ENCODE assay signal across 1 cellular context in the genomic region with DNA sequence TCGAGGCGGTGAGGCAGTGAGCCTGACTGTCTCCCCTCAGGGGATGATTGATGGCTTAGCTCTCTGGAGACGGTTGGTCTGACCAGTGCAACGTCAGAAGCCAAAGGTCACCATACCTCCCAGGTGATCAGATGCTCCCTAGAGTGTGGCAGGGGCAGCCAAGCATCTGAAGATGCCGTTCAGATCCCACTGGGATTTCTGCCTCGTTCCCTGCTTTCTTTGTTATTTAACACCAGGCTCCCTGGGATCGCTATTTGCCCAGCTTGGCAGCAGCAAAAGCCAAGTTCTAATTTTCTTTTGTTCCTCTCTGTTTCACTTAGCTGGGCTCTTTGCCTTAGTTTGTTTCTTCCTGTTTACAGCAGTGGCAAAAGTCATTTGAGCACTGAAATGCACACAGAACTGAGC.
TF ChIP-seq lines count a peak whose summit lies in the region.

No MANE protein-coding gene starts in this region.

TF ChIP-seq in HepG2, 621 proteins besides CTCF, POLR2A, EP300 and RAD21:
- TF ChIP-seq NR2F2 (IDR thresholded peaks at IDR 0.05; ENCODE audit: borderline replicate concordance, low read depth) (no peak), HMG20B (CRISPR knock-in tag; conservative IDR thresholded peaks at IDR 0.05) (no peak), ZNF17 (CRISPR knock-in tag; IDR thresholded peaks at IDR 0.05) (no peak), HOXD1 (CRISPR knock-in tag; IDR thresholded peaks at IDR 0.05) (0 out of 2 replicates have a peak, but pooled peaks have one; percentile 56), MEIS2 (CRISPR knock-in tag; IDR thresholded peaks at IDR 0.05) (0 out of 2 replicates have a peak, but pooled peaks have one; percentile 36), HNRNPUL1 (IDR thresholded peaks at IDR 0.05; ENCODE audit: low read depth, low read length) (no peak), PTBP1 (IDR thresholded peaks at IDR 0.05; ENCODE audit: low read depth, low read length, poor library complexity, severe bottlenecking) (no peak), AFF4 (CRISPR knock-in tag; IDR thresholded peaks at IDR 0.05) (no peak), ZNF672 (CRISPR knock-in tag; IDR thresholded peaks at IDR 0.05) (no peak), ERF (CRISPR knock-in tag; IDR thresholded peaks at IDR 0.05) (no peak), ZNF619 (CRISPR knock-in tag; IDR thresholded peaks at IDR 0.05) (no peak), ZSCAN9 (CRISPR knock-in tag; IDR thresholded peaks at IDR 0.05; ENCODE audit: borderline replicate concordance) (no peak)
TF ChIP-seq in HepG2: peak in this region for 2.
